16 cellular contexts compared by ENCODE assay signal in the genomic region with DNA sequence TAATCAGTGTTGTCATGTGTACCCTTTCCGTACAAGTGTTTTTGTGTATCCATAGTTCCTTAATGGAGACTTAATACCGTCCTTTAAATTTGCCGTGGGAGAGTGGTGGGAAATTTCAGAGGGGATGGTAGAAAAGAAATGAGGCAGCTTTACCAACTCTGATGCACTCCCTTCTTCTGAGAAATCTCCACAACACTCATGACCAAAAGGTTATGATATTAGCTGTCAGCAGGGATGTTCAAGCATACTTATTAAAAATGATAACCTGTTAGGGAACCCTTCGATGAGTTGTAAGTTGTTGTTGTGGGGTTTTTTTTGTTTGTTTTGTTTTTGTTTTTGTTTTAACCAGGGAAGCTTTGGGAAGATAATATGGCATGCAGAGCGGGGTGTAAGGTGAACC.
"Had no signal": no experiment of that assay in that cellular context is flagged by ENCODE, and none has a peak within 500 bp of the region (broad histone marks: within the 10 kb centered on the region; RNA-seq: fewer than 3 reads in every experiment).

No MANE protein-coding gene starts in this region.

- ATAC-seq: esophagus mucosa, left ventricle myocardium superior, psoas muscle, right cardiac atrium, upper lobe of right lung had no signal

- DNase-seq: activated CD4-positive, alpha-beta T cell treated with anti-CD3 and anti-CD28 coated beads for 48 hours; activated CD8-positive, alpha-beta memory T cell treated with anti-CD3 and anti-CD28 coated beads, Interleukin-2, amount 50 U/mL, for 4 hours; adrenal gland; cerebellar nuclear complex; cortex of kidney; left ventricle myocardium superior; ovary; psoas muscle; right cardiac atrium; SW 1271; upper lobe of right lung had no signal

- H3K4me3 ChIP-seq: adrenal gland, breast epithelium, ovary, psoas muscle, skin epidermis, thoracic aorta, upper lobe of right lung had no signal

- H3K36me3 ChIP-seq: breast epithelium, ovary, thoracic aorta had no signal

- H3K4me3 Mint-ChIP-seq: activated T-helper 1 cell treated with anti-CD3 and anti-CD28 coated beads, Interleukin-12 subunit alpha, Interleukin-12 subunit beta, Interleukin-2, Interleukin-4 antibody, amounts not matched to agents 30 ng/mL and 10 ng/mL and 1 ng/mL, durations not matched to agents 14 hours and 24 hours and 36 hours had no signal

- H3K27ac ChIP-seq: adrenal gland, breast epithelium, ovary, psoas muscle, skin epidermis, thoracic aorta, upper lobe of right lung had no signal

- H3K4me1 ChIP-seq: breast epithelium had no signal

- H3K27ac Mint-ChIP-seq: activated T-helper 1 cell treated with anti-CD3 and anti-CD28 coated beads, Interleukin-12 subunit alpha, Interleukin-12 subunit beta, Interleukin-2, Interleukin-4 antibody, amounts not matched to agents 30 ng/mL and 10 ng/mL and 1 ng/mL, durations not matched to agents 14 hours and 24 hours and 36 hours had no signal

- H3K27me3 ChIP-seq: adrenal gland, breast epithelium, ovary, upper lobe of right lung had no signal

- H3K9me3 ChIP-seq: adrenal gland, breast epithelium, ovary, psoas muscle, thoracic aorta, upper lobe of right lung had no signal
